Comparison of ENCODE assay signal across 8 cellular contexts in the genomic region with DNA sequence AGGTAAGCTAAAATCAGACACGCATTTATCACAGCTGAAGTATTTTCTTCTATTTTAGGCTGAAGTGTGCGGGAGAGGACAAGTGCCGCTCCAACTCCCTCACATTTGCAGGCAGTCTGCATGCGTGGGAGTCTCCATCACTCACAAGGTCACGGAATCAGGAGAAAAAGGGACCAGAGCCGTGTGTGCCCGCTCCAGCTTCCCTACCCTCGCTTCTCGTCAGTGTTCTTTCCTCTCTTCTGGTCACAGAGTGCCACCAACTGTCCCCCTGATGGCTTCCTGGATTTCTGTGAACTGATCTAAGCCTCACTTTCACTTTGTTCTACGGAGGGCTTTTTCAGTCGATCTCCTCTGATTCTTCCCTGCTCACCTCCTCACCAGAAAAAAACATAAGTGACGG.
A peak's percentile ranks its signal among the peaks of the same experiment; 100 is the strongest.
DNase-seq lines count a peak whose midpoint lies in the region; ATAC-seq and TF ChIP-seq lines count a peak whose summit lies in the region.

No MANE protein-coding gene starts in this region.

- ATAC-seq in GM19023 (IDR thresholded peaks at IDR 0.05; ENCODE audit: unreplicated experiment) (peak; percentile 75), HG03442 (IDR thresholded peaks at IDR 0.05; ENCODE audit: unreplicated experiment) (peak; percentile 89)
- ATAC-seq in activated CD4-positive, CD25-positive, alpha-beta regulatory T cell treated with anti-CD3 and anti-CD28 coated beads, Interleukin-2, amount 50 U/mL, for 24 hours = no peak

- H3K4me1 Mint-ChIP-seq in nephron = no peaks in the 10 kb centered on the region

- H3K36me3 Mint-ChIP-seq in nephron (ENCODE audit: low read depth) = no peaks in the 10 kb centered on the region

- H3K4me3 Mint-ChIP-seq in nephron = peak overlapping the region; percentile 72 to 84 (median 79)

- peak overlapping the region; percentile 47 to 65 (median 59); a peak in 20 of 22 replicates for H3K9ac ChIP-seq in BLaER1 treated with 17β-estradiol and CSF1 and Interleukin-3, amounts not matched to agents 10 nM and 100 nM

- H3K27me3 ChIP-seq in BLaER1 treated with 17β-estradiol and CSF1 and Interleukin-3, amounts not matched to agents 10 nM and 100 nM = no peaks in the 10 kb centered on the region

- peak overlapping the region; percentile 34 to 82 (median 59) for H3K27ac Mint-ChIP-seq in nephron

- DNase-seq in UCSD-AML1 (lab: John Stamatoyannopoulos, UW; ENCODE audit: unreplicated experiment) (peak; percentile 42), islet precursor cell (no peak)
- no peak for DNase-seq in effector CD8-positive, alpha-beta T cell (lab: John Stamatoyannopoulos, UW)

- TF ChIP-seq CTCF in nephron (IDR thresholded peaks at IDR 0.05; ENCODE audit: unreplicated experiment in 3 of 3) = no peak

- H4K20me1 ChIP-seq in BLaER1 treated with 17β-estradiol and CSF1 and Interleukin-3, amounts not matched to agents 10 nM and 100 nM = no peaks in the 10 kb centered on the region

- H3K4me1 ChIP-seq in BLaER1 treated with 17β-estradiol and CSF1 and Interleukin-3, amounts not matched to agents 10 nM and 100 nM = peaks cover 0 to 11% (median 4%) of the 10 kb centered on the region in 10 experiments; a peak in 7 of 20 replicates

- peak overlapping the region; percentile 38 to 76 (median 60) for H3K4me2 ChIP-seq in BLaER1 treated with 17β-estradiol and CSF1 and Interleukin-3, amounts not matched to agents 10 nM and 100 nM

- H3K4me3 ChIP-seq in BLaER1 treated with 17β-estradiol and CSF1 and Interleukin-3, amounts not matched to agents 10 nM and 100 nM = peak overlapping the region; percentile 41 to 56 (median 46)

- no peaks in the 10 kb centered on the region for H3K36me3 ChIP-seq in BLaER1 treated with 17β-estradiol and CSF1 and Interleukin-3, amounts not matched to agents 10 nM and 100 nM

- peak overlapping the region; percentile 9 to 63 (median 45); a peak in 19 of 22 replicates for H3K27ac ChIP-seq in BLaER1 treated with 17β-estradiol and CSF1 and Interleukin-3, amounts not matched to agents 10 nM and 100 nM

- H3K27me3 Mint-ChIP-seq in nephron (ENCODE audit: low read depth) = peaks cover 3% of the 10 kb centered on the region

- H3K9me3 ChIP-seq in BLaER1 treated with 17β-estradiol and CSF1 and Interleukin-3, amounts not matched to agents 10 nM and 100 nM (replicated peaks in 1 of 11) = peaks cover 0 to 18% (median 11%) of the 10 kb centered on the region in 11 experiments; a peak in 10 of 22 replicates

- peaks cover 3% of the 10 kb centered on the region for H3K9me3 Mint-ChIP-seq in nephron

Comparison
In these comparisons a context has a peak if more than half of its experiments do, and no peak if none do; other contexts are left out.
1. ATAC-seq: peak in GM19023 (single experiment) and HG03442 (single experiment); none in activated CD4-positive, CD25-positive, alpha-beta regulatory T cell treated with anti-CD3 and anti-CD28 coated beads, Interleukin-2, amount 50 U/mL, for 24 hours (0 of 2).